Comparison of ENCODE assay signal across 10 cellular contexts in genomic region chr20:22371843-22372242, GRCh38.
DNase-seq lines count a peak whose midpoint lies in the region; ATAC-seq and TF ChIP-seq lines count a peak whose summit lies in the region.
"Had no signal": no experiment of that assay in that cellular context is flagged by ENCODE, and none has a peak within 500 bp of the region (broad histone marks: within the 10 kb centered on the region; RNA-seq: fewer than 3 reads in every experiment).

No MANE protein-coding gene starts in this region.

- H3K4me3 ChIP-seq in iPS DF 6.9 (ENCODE audit: low read length) (no peak overlapping the region), BE2C (ENCODE audit: low read depth, low read length) (no peak overlapping the region)

- no CpG with 5 or more reads among the region's 5 CpGs for WGBS in iPS DF 6.9 (ENCODE audit: insufficient coverage, insufficient read length)

- H3K9me3 ChIP-seq in iPS DF 6.9 (ENCODE audit: control insufficient read depth, insufficient read depth, low read length) (no peaks in the 10 kb centered on the region), BE2C (no peaks in the 10 kb centered on the region; the same call in 1 of the 2 replicates)
- H3K9me3 ChIP-seq: neutrophil had no signal

- DNase-seq in NAMALWA (ENCODE audit: low spot score), result peak; percentile 5
- DNase-seq in iPS DF 6.9 (ENCODE audit: low read depth, low spot score), result peak; percentile 2
- DNase-seq in activated T-cell treated with anti-CD3 and anti-CD28 coated beads for 4 hours, result no peak
- DNase-seq in BE2C, result no peak
- no peak for DNase-seq in AG08396 (ENCODE audit: low spot score)
- DNase-seq: activated T-cell treated with anti-CD3 and anti-CD28 coated beads, Interleukin-2, amount 50 U/mL, for 48 hours had no signal

- H3K27me3 ChIP-seq in iPS DF 6.9 (ENCODE audit: control insufficient read depth, insufficient read depth, low read length), result 0 out of 2 replicates have a peak, but pooled peaks cover 3% of the 10 kb centered on the region
- H3K27me3 ChIP-seq in BE2C, result no peaks in the 10 kb centered on the region
- H3K27me3 ChIP-seq: neutrophil had no signal

- H3K36me3 ChIP-seq in iPS DF 6.9 (ENCODE audit: control insufficient read depth, insufficient read depth, low read length) (no peaks in the 10 kb centered on the region), BE2C (no peaks in the 10 kb centered on the region)
- H3K36me3 ChIP-seq: neutrophil had no signal

- no peaks in the 10 kb centered on the region for H3K4me1 ChIP-seq in iPS DF 6.9 (ENCODE audit: control insufficient read depth, insufficient read depth, low read length)
- no peaks in the 10 kb centered on the region for H3K4me1 ChIP-seq in BE2C

- no peak overlapping the region for H3K27ac ChIP-seq in iPS DF 6.9 (ENCODE audit: low read length)
- H3K27ac ChIP-seq: neutrophil had no signal

- ATAC-seq in GM18870 (IDR thresholded peaks at IDR 0.05; ENCODE audit: unreplicated experiment) (peak; percentile 88), HG02678 (IDR thresholded peaks at IDR 0.05; ENCODE audit: unreplicated experiment) (peak; percentile 83), GM18517 (IDR thresholded peaks at IDR 0.05; ENCODE audit: unreplicated experiment) (no peak)

- no peak for TF ChIP-seq CTCF in BE2C (IDR thresholded peaks at IDR 0.05; ENCODE audit: low read depth, low read length)

Comparison
In these comparisons a context has a peak if more than half of its experiments do, and no peak if none do; other contexts are left out.
1. DNase-seq: peak in NAMALWA (single experiment) and iPS DF 6.9 (single experiment); none in activated T-cell treated with anti-CD3 and anti-CD28 coated beads for 4 hours (single experiment), BE2C (single experiment) and AG08396 (single experiment).